In the genomic region with DNA sequence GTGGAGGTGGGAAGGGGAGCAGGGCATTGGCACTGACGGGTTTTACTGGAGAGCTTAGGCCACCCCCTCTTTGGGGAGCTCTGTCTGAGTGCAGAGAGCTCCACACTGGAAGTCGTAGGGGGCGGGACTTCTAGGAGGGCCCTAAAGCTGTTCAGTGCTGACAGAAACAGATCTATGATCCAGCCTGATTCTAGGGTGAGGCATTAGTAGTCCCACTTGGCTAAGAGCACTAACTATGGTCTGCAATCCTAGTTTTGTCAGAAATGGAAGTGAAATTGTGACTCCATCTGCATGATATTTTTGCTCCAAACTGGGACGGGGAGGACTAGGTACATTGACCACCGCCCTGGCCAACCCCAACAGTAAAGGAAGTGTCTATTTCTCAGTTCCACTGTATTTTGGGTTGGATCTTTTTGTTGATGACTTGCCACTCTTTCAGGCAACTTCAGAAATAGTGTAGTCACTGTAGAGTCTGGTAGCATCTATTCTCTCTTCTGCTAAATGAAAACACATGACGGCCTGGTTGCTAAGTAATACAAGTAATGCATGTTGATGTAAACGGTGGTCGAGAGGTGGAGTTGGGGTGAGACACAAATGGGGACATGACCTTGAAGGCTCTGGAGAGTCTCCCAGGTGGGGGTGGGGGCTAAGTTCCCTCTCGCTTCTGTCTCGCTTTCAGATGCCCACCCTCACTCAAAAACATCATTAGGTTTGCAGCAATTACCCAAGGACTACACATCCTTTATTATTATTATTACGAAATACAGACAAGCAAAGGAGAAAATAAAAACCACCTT, we compare ENCODE assay signal across 18 cellular contexts.
DNase-seq lines count a peak whose midpoint lies in the region; ATAC-seq and TF ChIP-seq lines count a peak whose summit lies in the region.
"Had no signal": no experiment of that assay in that cellular context is flagged by ENCODE, and none has a peak within 500 bp of the region (broad histone marks: within the 10 kb centered on the region; RNA-seq: fewer than 3 reads in every experiment).

No MANE protein-coding gene starts in this region.

- no peaks in the 10 kb centered on the region for H3K36me3 ChIP-seq in breast epithelium
- H3K36me3 ChIP-seq in WERI-Rb-1: no peaks in the 10 kb centered on the region

- intact Hi-C loops in breast epithelium (cut with DNase I; ENCODE audit: low total_unique reads) (no loop called here), MCF 10A (cut with micrococcal nuclease) (no loop called here)
- intact Hi-C loops in activated T-helper 2 cell treated with anti-CD3 and anti-CD28 coated beads, Interferon-gamma antibody, Interleukin-2, Interleukin-4, amounts not matched to agents 10 μg/mL and 5 μg/mL and 100 μg/mL, durations not matched to agents 14 hours and 24 hours and 36 hours (cut with micrococcal nuclease): no loop called here

- CTCF ChIA-PET in MCF 10A (lab: Yijun Ruan, JAX): interaction anchor here (0.6 to 0.8 kb wide), 2 partner anchors 20 to 21 kb away, joined by 3 read pairs; no protein-coding TSS in a partner anchor

- no peaks in the 10 kb centered on the region for H3K27me3 Mint-ChIP-seq in MCF 10A (ENCODE audit: insufficient read depth, unreplicated experiment)
- H3K27me3 Mint-ChIP-seq in activated T-helper 2 cell treated with anti-CD3 and anti-CD28 coated beads, Interferon-gamma antibody, Interleukin-2, Interleukin-4, amounts not matched to agents 10 μg/mL and 5 μg/mL and 100 μg/mL, durations not matched to agents 14 hours and 24 hours and 36 hours (ENCODE audit: low read depth): peaks cover 3% of the 10 kb centered on the region

- TF ChIP-seq POLR2A in breast epithelium (IDR thresholded peaks at IDR 0.05): no peak

- ATAC-seq in HG02759 (IDR thresholded peaks at IDR 0.05; ENCODE audit: unreplicated experiment): no peak
- ATAC-seq in HG03097 (IDR thresholded peaks at IDR 0.05; ENCODE audit: low FRiP score, unreplicated experiment): no peak

- POLR2A ChIA-PET in MCF 10A (lab: Yijun Ruan, JAX): no interaction called here

- H3K27ac Mint-ChIP-seq in MCF 10A (ENCODE audit: low read depth, unreplicated experiment): no peak overlapping the region
- H3K27ac Mint-ChIP-seq in activated T-helper 2 cell treated with anti-CD3 and anti-CD28 coated beads, Interferon-gamma antibody, Interleukin-2, Interleukin-4, amounts not matched to agents 10 μg/mL and 5 μg/mL and 100 μg/mL, durations not matched to agents 14 hours and 24 hours and 36 hours: no peak overlapping the region

- H3K27me3 ChIP-seq in breast epithelium (no peaks in the 10 kb centered on the region), WERI-Rb-1 (ENCODE audit: insufficient read depth, low read depth, severe bottlenecking) (no peaks in the 10 kb centered on the region)

- DNase-seq in breast epithelium (ENCODE audit: low spot score in 2 of 2): no peak
- no peak for DNase-seq in MCF 10A (ENCODE audit: unreplicated experiment)
- DNase-seq in WERI-Rb-1: peak; percentile 24
- DNase-seq in fibroblast of peridontal ligament (ENCODE audit: extremely low read depth): peak; percentile 37
- DNase-seq in NCI-H446 treated with DMSO at 0.1 percent for 48 hours (lab: John Stamatoyannopoulos, UW): no peak
- no peak for DNase-seq in activated T-helper 2 cell treated with anti-CD3 and anti-CD28 coated beads, Interferon-gamma antibody, Interleukin-2, Interleukin-4, amounts not matched to agents 10 μg/mL and 5 μg/mL and 100 μg/mL, durations not matched to agents 14 hours and 24 hours and 36 hours (ENCODE audit: low spot score)
- DNase-seq: AML-193; COR-L47; KG1; NCI-H1048; NCI-H1436 treated with DMSO at 0.1 percent for 48 hours; NCI-H2029 treated with DMSO at 0.1 percent for 48 hours; NCI-H226; NCI-H526; NK-92 treated with Interleukin-12 subunit alpha and Interleukin-12 subunit beta, amount 100 ng/mL, for 24 hours; SHP77 had no signal

- H3K36me3 Mint-ChIP-seq in MCF 10A (ENCODE audit: insufficient read depth, unreplicated experiment): no peaks in the 10 kb centered on the region
- H3K36me3 Mint-ChIP-seq in activated T-helper 2 cell treated with anti-CD3 and anti-CD28 coated beads, Interferon-gamma antibody, Interleukin-2, Interleukin-4, amounts not matched to agents 10 μg/mL and 5 μg/mL and 100 μg/mL, durations not matched to agents 14 hours and 24 hours and 36 hours (ENCODE audit: low read depth): no peaks in the 10 kb centered on the region

- H3K4me1 Mint-ChIP-seq in MCF 10A (ENCODE audit: insufficient read depth, unreplicated experiment): peaks cover 31% of the 10 kb centered on the region
- no peaks in the 10 kb centered on the region for H3K4me1 Mint-ChIP-seq in activated T-helper 2 cell treated with anti-CD3 and anti-CD28 coated beads, Interferon-gamma antibody, Interleukin-2, Interleukin-4, amounts not matched to agents 10 μg/mL and 5 μg/mL and 100 μg/mL, durations not matched to agents 14 hours and 24 hours and 36 hours (ENCODE audit: low read depth)

- TF ChIP-seq CTCF in breast epithelium (IDR thresholded peaks at IDR 0.05): no peak
- TF ChIP-seq CTCF in MCF 10A (IDR thresholded peaks at IDR 0.05; ENCODE audit: unreplicated experiment): no peak
- no peak for TF ChIP-seq CTCF in WERI-Rb-1 (IDR thresholded peaks at IDR 0.05; ENCODE audit: low read depth, low read length)

- H3K4me3 ChIP-seq in breast epithelium: peak overlapping the region in 1 of 3 donors; percentile 8
- H3K4me3 ChIP-seq in WERI-Rb-1 (ENCODE audit: low read depth, low read length): no peak overlapping the region

- H3K9me3 ChIP-seq in breast epithelium (peaks cover 0 to 5% of the 10 kb centered on the region in 2 donors), WERI-Rb-1 (ENCODE audit: severe bottlenecking) (peaks cover 7% of the 10 kb centered on the region)

- BruUV-seq in MCF 10A (replicated peaks; lab: Mats Ljungman, UMichigan): no TSS peak

- no peak overlapping the region for H3K4me3 Mint-ChIP-seq in MCF 10A (ENCODE audit: unreplicated experiment)
- H3K4me3 Mint-ChIP-seq in activated T-helper 2 cell treated with anti-CD3 and anti-CD28 coated beads, Interferon-gamma antibody, Interleukin-2, Interleukin-4, amounts not matched to agents 10 μg/mL and 5 μg/mL and 100 μg/mL, durations not matched to agents 14 hours and 24 hours and 36 hours (ENCODE audit: low read depth): no peak overlapping the region

- no peaks in the 10 kb centered on the region for H3K4me1 ChIP-seq in breast epithelium

- peaks cover 12% of the 10 kb centered on the region for H3K9me3 Mint-ChIP-seq in MCF 10A (ENCODE audit: unreplicated experiment)
- H3K9me3 Mint-ChIP-seq in activated T-helper 2 cell treated with anti-CD3 and anti-CD28 coated beads, Interferon-gamma antibody, Interleukin-2, Interleukin-4, amounts not matched to agents 10 μg/mL and 5 μg/mL and 100 μg/mL, durations not matched to agents 14 hours and 24 hours and 36 hours: peaks cover 4% of the 10 kb centered on the region

- H3K27ac ChIP-seq in breast epithelium (peak overlapping the region; percentile 10 to 63), WERI-Rb-1 (no peak overlapping the region)

Comparison
In these comparisons a context has a peak if more than half of its experiments do, and no peak if none do; other contexts are left out.
1. DNase-seq: peak in WERI-Rb-1 (single experiment) and fibroblast of peridontal ligament (single experiment); none in breast epithelium (0 of 2), MCF 10A (single experiment), NCI-H446 treated with DMSO at 0.1 percent for 48 hours (single experiment) and activated T-helper 2 cell treated with anti-CD3 and anti-CD28 coated beads, Interferon-gamma antibody, Interleukin-2, Interleukin-4, amounts not matched to agents 10 μg/mL and 5 μg/mL and 100 μg/mL, durations not matched to agents 14 hours and 24 hours and 36 hours (single experiment).